19 cellular contexts compared by ENCODE assay signal in genomic region chr2:38409904-38410167, GRCh38. TPM values are rescaled to one million over a fixed set of nuclear protein-coding genes. Genes with fewer than 3 reads are reported as not detected.
DNase-seq lines count a peak whose midpoint lies in the region; ATAC-seq and TF ChIP-seq lines count a peak whose summit lies in the region.
"Had no signal": no experiment of that assay in that cellular context is flagged by ENCODE, and none has a peak within 500 bp of the region (broad histone marks: within the 10 kb centered on the region; RNA-seq: fewer than 3 reads in every experiment).

No MANE protein-coding gene starts in this region.

- no peaks in the 10 kb centered on the region for H3K79me2 ChIP-seq in neural progenitor cell (ENCODE audit: low read depth)

- BruUV-seq in A673 (replicated peaks; lab: Mats Ljungman, UMichigan) = no TSS peak

- peaks cover 8% of the 10 kb centered on the region for H3F3A ChIP-seq in neural progenitor cell (ENCODE audit: low read depth)

- intact Hi-C loops in A673 (cut with micrococcal nuclease; ENCODE audit: unreplicated experiment) = no loop called here

- POLR2A ChIA-PET in A673 (lab: Charles Lee; ENCODE audit: low non-redundant PET) = no interaction called here

- H3K9me3 ChIP-seq in neural progenitor cell (ENCODE audit: low read depth) (peaks cover 4% of the 10 kb centered on the region), A673 (ENCODE audit: low read depth, low read length, poor library complexity, severe bottlenecking) (peaks cover 9% of the 10 kb centered on the region)
- H3K9me3 ChIP-seq: ovary had no signal

- H2AFZ ChIP-seq in neural progenitor cell (replicated peaks) = peak overlapping the region; percentile 55

- H3K27me3 ChIP-seq in neural progenitor cell (no peaks in the 10 kb centered on the region), A673 (replicated peaks; ENCODE audit: insufficient read depth, low read depth, low read length, poor library complexity) (no peaks in the 10 kb centered on the region)
- H3K27me3 ChIP-seq: body of pancreas, heart right ventricle, ovary had no signal

- no peak overlapping the region for H3K4me3 Mint-ChIP-seq in neural progenitor cell
- H3K4me3 Mint-ChIP-seq: CD14-positive monocyte had no signal

- H3K4me1 ChIP-seq in neural progenitor cell = peaks cover 11% of the 10 kb centered on the region
- no peaks in the 10 kb centered on the region for H3K4me1 ChIP-seq in A673 (ENCODE audit: insufficient read depth, low read length, poor library complexity, severe bottlenecking)

- no peak overlapping the region for H3K4me3 ChIP-seq in neural progenitor cell
- H3K4me3 ChIP-seq in A673 (ENCODE audit: low read depth, low read length, poor library complexity, severe bottlenecking) = no peak overlapping the region
- H3K4me3 ChIP-seq: body of pancreas, heart right ventricle, lung, ovary had no signal

- no peak overlapping the region for H3K9ac ChIP-seq in neural progenitor cell
- H3K9ac ChIP-seq: SK-N-SH had no signal

- H4K20me1 ChIP-seq in neural progenitor cell (ENCODE audit: low read depth) = no peaks in the 10 kb centered on the region

- no peak overlapping the region for H3K27ac Mint-ChIP-seq in neural progenitor cell
- H3K27ac Mint-ChIP-seq: activated T-helper 2 cell treated with anti-CD3 and anti-CD28 coated beads, Interferon-gamma antibody, Interleukin-2, Interleukin-4, amounts not matched to agents 10 μg/mL and 5 μg/mL and 100 μg/mL, durations not matched to agents 14 hours and 24 hours and 36 hours; CD14-positive monocyte had no signal

- H3K36me3 ChIP-seq in neural progenitor cell = no peaks in the 10 kb centered on the region
- H3K36me3 ChIP-seq in A673 (ENCODE audit: insufficient read depth, low read length, poor library complexity, severe bottlenecking) = no peaks in the 10 kb centered on the region
- H3K36me3 ChIP-seq: heart right ventricle, ovary had no signal

- H3K27ac ChIP-seq in neural progenitor cell (no peak overlapping the region), A673 (ENCODE audit: low read depth, low read length, poor library complexity, severe bottlenecking) (no peak overlapping the region)

- no peak overlapping the region for H3K4me2 ChIP-seq in neural progenitor cell
- H3K4me2 ChIP-seq: SK-N-SH had no signal

- peaks cover 30% of the 10 kb centered on the region for H3K9me3 Mint-ChIP-seq in neural progenitor cell

- CTCF ChIA-PET in A673 (lab: Charles Lee) = no interaction called here

- ATAC-seq in GM18873 (IDR thresholded peaks at IDR 0.05; ENCODE audit: low FRiP score, unreplicated experiment) (peak; percentile 9), GM21825 (IDR thresholded peaks at IDR 0.05; ENCODE audit: unreplicated experiment) (peak; percentile 30), HG03460 (IDR thresholded peaks at IDR 0.05; ENCODE audit: unreplicated experiment) (peak; percentile 17), GM21737 (IDR thresholded peaks at IDR 0.05; ENCODE audit: unreplicated experiment) (no peak)

- peaks cover 7% of the 10 kb centered on the region for H3K36me3 Mint-ChIP-seq in neural progenitor cell
- H3K36me3 Mint-ChIP-seq: CD14-positive monocyte had no signal

- no peak for TF ChIP-seq CTCF in neural progenitor cell (IDR thresholded peaks at IDR 0.05)
- TF ChIP-seq CTCF in A673 (conservative IDR thresholded peaks at IDR 0.05; ENCODE audit: low read depth, low read length) = no peak

- H3K27me3 Mint-ChIP-seq in neural progenitor cell (ENCODE audit: insufficient read depth, low read depth) = peaks cover 7% of the 10 kb centered on the region

- DNase-seq in neural progenitor cell (ENCODE audit: low spot score) (no peak), A673 (ENCODE audit: low spot score) (no peak), AML-193 (lab: John Stamatoyannopoulos, UW) (no peak), DMS 273 (lab: John Stamatoyannopoulos, UW; ENCODE audit: unreplicated experiment) (no peak)
- DNase-seq: activated CD4-positive, alpha-beta T cell treated with anti-CD3 and anti-CD28 coated beads for 4 hours; KBM-7; NCI-H187 treated with DMSO at 0.1 percent for 48 hours; NK-92 treated with Interleukin-12 subunit alpha and Interleukin-12 subunit beta, amount 100 ng/mL, for 24 hours; SK-N-SH had no signal

- H3K4me1 Mint-ChIP-seq in neural progenitor cell = peaks cover 12% of the 10 kb centered on the region

RNA-seq across cellular contexts. Expression of gene ATL2, which starts 32.8 kb away (rescaled TPM):
- total RNA-seq in neural progenitor cell (ENCODE audit: low replicate concordance) (158 and 203 TPM in 2 replicates), A673 (2021) (76.0 and 85.5 TPM in 2 replicates)
